ENCODE assay signal across 17 cellular contexts in the genomic region with DNA sequence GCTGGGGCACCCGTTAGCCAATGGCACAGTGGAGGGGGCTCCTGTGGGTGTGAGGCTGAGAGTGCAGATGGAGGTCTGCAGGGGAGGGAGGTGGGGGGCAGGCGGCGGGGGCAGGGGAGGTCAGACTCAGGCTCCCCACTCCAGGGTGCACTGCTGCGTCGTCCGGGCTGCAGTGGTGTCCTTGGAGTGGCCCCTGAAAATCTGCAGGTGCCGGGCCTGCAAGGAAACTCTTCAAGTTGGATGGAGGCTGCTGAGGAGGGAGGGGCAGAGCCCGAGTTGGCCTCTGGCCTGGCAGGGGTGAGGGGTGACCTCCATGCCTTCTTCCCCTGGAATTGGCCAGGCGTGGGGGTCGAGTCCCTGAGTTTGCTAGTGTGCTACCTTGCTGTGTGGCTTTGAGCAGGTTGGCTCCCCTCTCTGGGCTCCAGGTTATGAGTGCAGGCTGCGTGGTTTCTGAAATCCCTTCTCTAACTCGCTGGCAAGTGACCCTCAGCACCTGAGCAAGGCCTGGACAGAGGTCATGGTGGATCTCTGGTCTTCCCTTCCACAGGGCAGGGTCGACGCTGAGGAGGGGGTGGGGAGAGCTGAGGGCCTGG. TPM values are rescaled to one million over a fixed set of nuclear protein-coding genes. Genes with fewer than 3 reads are reported as not detected.
A peak's percentile ranks its signal among the peaks of the same experiment; 100 is the strongest.
DNase-seq lines count a peak whose midpoint lies in the region; ATAC-seq and TF ChIP-seq lines count a peak whose summit lies in the region.
"Had no signal": no experiment of that assay in that cellular context is flagged by ENCODE, and none has a peak within 500 bp of the region (broad histone marks: within the 10 kb centered on the region; RNA-seq: fewer than 3 reads in every experiment).

No MANE protein-coding gene starts in this region.

- H3K27ac Mint-ChIP-seq in nephron progenitor cell, result no peak overlapping the region
- H3K27ac Mint-ChIP-seq: IgD-negative memory B cell had no signal

- WGBS in esophagus squamous epithelium, 2 donors, result 39% methylated on average over 7 of the region's 14 CpGs; no CpG with 5 or more reads in 1 of the 2 donors

- H3K36me3 Mint-ChIP-seq in nephron progenitor cell (ENCODE audit: low read depth), result no peaks in the 10 kb centered on the region
- H3K36me3 Mint-ChIP-seq: IgD-negative memory B cell had no signal

- DNase-seq in right atrium auricular region (ENCODE audit: low spot score) (no peak), Right ventricle myocardium inferior (ENCODE audit: missing footprints) (no peak), esophagus squamous epithelium (lab: John Stamatoyannopoulos, UW) (no peak), nephron progenitor cell (no peak), glomerular visceral epithelial cell (ENCODE audit: extremely low spot score) (no peak), NCI-H1436 (lab: John Stamatoyannopoulos, UW) (no peak), COLO829 (ENCODE audit: low spot score) (no peak)
- DNase-seq: activated gamma-delta T cell, midbrain, NCI-H1048, small intestine had no signal

- peaks cover 0 to 62% of the 10 kb centered on the region in 2 donors for H3K4me1 ChIP-seq in right atrium auricular region
- peaks cover 5 to 63% (median 26%) of the 10 kb centered on the region in 3 donors for H3K4me1 ChIP-seq in esophagus squamous epithelium

- H3K27ac ChIP-seq in right atrium auricular region (peak overlapping the region in 1 of 2 donors; percentile 63), esophagus squamous epithelium (no peak overlapping the region)

- ATAC-seq in Right ventricle myocardium inferior (no peak), SK-N-SH treated with all-trans-retinoic acid at 6 μM for 48 hours (no peak)

- TF ChIP-seq POLR2A in esophagus squamous epithelium (IDR thresholded peaks at IDR 0.05), result no peak

- H3K27me3 ChIP-seq in right atrium auricular region (no peaks in the 10 kb centered on the region), esophagus squamous epithelium (peaks cover 0 to 63% (median 0%) of the 10 kb centered on the region in 4 donors)

- peaks cover 61% of the 10 kb centered on the region for H3K4me1 Mint-ChIP-seq in nephron progenitor cell

- H3K36me3 ChIP-seq in right atrium auricular region, result no peaks in the 10 kb centered on the region
- no peaks in the 10 kb centered on the region for H3K36me3 ChIP-seq in esophagus squamous epithelium

- no peaks in the 10 kb centered on the region for H3K9me3 ChIP-seq in right atrium auricular region
- no peaks in the 10 kb centered on the region for H3K9me3 ChIP-seq in esophagus squamous epithelium

- TF ChIP-seq CTCF in right atrium auricular region (IDR thresholded peaks at IDR 0.05), result no peak
- TF ChIP-seq CTCF in esophagus squamous epithelium (IDR thresholded peaks at IDR 0.05), result no peak
- TF ChIP-seq CTCF in nephron progenitor cell (IDR thresholded peaks at IDR 0.05), result no peak

- H3K4me3 Mint-ChIP-seq in nephron progenitor cell, result peak overlapping the region; percentile 34
- H3K4me3 Mint-ChIP-seq: IgD-negative memory B cell had no signal

- peak overlapping the region; percentile 33 to 54 for H3K4me3 ChIP-seq in right atrium auricular region
- peak overlapping the region in 3 of 4 donors; percentile 37 to 59 (median 42) for H3K4me3 ChIP-seq in esophagus squamous epithelium

- H3K27me3 Mint-ChIP-seq in nephron progenitor cell (ENCODE audit: low read depth, poor library complexity), result peaks cover 3% of the 10 kb centered on the region

- intact Hi-C loops in Right ventricle myocardium inferior (cut with DNase I) (loop anchor here (2.0 kb wide), 1 partner anchor 47 kb away; no protein-coding TSS in a partner anchor), esophagus squamous epithelium (cut with DNase I) (loop anchor here (10.0 kb wide), 1 partner anchor 199 kb away; a partner anchor contains a TSS)

- H3K9me3 Mint-ChIP-seq in nephron progenitor cell, result no peaks in the 10 kb centered on the region
- H3K9me3 Mint-ChIP-seq: IgD-negative memory B cell had no signal

TF ChIP-seq in SK-N-SH treated with all-trans-retinoic acid at 6 μM for 48 hours, 23 proteins besides CTCF, POLR2A, EP300 and RAD21:
- TF ChIP-seq ZNF70 (CRISPR knock-in tag; IDR thresholded peaks at IDR 0.05) (no peak), PPARA (CRISPR knock-in tag; IDR thresholded peaks at IDR 0.05; ENCODE audit: borderline replicate concordance) (no peak)

RNA-seq across cellular contexts. Expression of a gene that starts 0.9 kb away (rescaled TPM):
- 10 to 100 TPM in 1 of 2 donors, 1 to 10 TPM in 1; 4.9 to 27.7 TPM for total RNA-seq in right atrium auricular region
- total RNA-seq in Right ventricle myocardium inferior, result 9.5 TPM
- 1 to 10 TPM; 1.1 to 2.1 (median 1.4) TPM for total RNA-seq in esophagus squamous epithelium
- total RNA-seq: H4 had no signal

RNA-seq across cellular contexts. Expression of a gene that starts 10.6 kb away (rescaled TPM):
- total RNA-seq in right atrium auricular region, result not detected
- not detected for total RNA-seq in Right ventricle myocardium inferior
- not detected for total RNA-seq in esophagus squamous epithelium
- total RNA-seq: dermis microvascular lymphatic vessel endothelial cell, H4, omental fat pad, RPMI7951 had no signal

RNA-seq across cellular contexts. Expression of a gene that starts 56.5 kb away (rescaled TPM):
- total RNA-seq in right atrium auricular region, result 1 to 10 TPM; 4.3 to 5.2 TPM
- 2.7 TPM for total RNA-seq in Right ventricle myocardium inferior
- 1 to 10 TPM in 1 of 4 donors, under 1 TPM in 3; 0.42 to 1.1 (median 0.85) TPM for total RNA-seq in esophagus squamous epithelium
